ENCODE assay signal across 8 cellular contexts in the genomic region with DNA sequence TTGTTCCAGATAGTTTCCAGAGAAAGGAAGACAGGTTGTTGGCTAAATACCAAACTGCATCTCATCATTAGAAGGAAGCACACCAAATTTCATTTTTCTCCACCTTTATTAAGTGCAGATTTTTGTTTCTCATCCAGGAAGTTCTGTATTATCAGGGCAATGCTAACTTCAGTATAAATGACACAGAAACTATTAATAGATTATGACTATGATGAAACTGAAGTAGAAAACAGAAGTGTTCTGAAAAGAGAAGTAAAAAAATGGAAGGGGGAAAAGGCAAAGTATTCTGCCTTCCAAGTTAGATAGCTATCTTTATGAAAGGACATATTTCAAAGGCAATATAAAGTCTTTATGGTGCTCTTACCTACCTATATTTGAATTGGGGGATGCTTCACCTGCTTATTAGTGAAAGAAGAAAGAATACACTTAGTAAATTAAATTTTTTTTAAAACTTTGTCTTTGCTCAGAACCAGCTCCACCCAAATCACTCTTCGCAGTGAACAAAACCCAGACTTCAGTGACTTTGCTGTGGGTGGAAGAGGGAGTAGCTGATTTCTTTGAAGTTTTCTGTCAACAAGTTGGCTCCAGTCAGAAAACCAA.
DNase-seq lines count a peak whose midpoint lies in the region; ATAC-seq and TF ChIP-seq lines count a peak whose summit lies in the region.

No MANE protein-coding gene starts in this region.

- POLR2A ChIA-PET in OCI-LY7 (lab: Charles Lee) = interaction anchor here (0.7 to 4.1 kb wide), 9 partner anchors 11 to 927 kb away, joined by 3 to 30 read pairs (median 5); no protein-coding TSS in a partner anchor

- DNase-seq in OCI-LY7 (ENCODE audit: low spot score) = peak; percentile 15
- no peak for DNase-seq in mucosa of descending colon
- DNase-seq in cerebellum (ENCODE audit: low spot score) = no peak
- DNase-seq in dorsolateral prefrontal cortex = no peak
- no peak for DNase-seq in retina
- no peak for DNase-seq in NCI-H526 (lab: John Stamatoyannopoulos, UW)

- H3K27ac ChIP-seq in OCI-LY7 (ENCODE audit: low read depth, low read length, poor library complexity, severe bottlenecking) (no peak overlapping the region), dorsolateral prefrontal cortex (peak overlapping the region in 25 of 59 donors; percentile 1 to 74 (median 31))

- no peaks in the 10 kb centered on the region for H4K20me1 ChIP-seq in OCI-LY7 (ENCODE audit: insufficient read depth, low read length)

- H3K4me2 ChIP-seq in OCI-LY7 (ENCODE audit: low read length) = peak overlapping the region; percentile 37

- H3K79me2 ChIP-seq in OCI-LY7 (ENCODE audit: insufficient read depth, low read depth, low read length) = no peaks in the 10 kb centered on the region

- H3K36me3 ChIP-seq in OCI-LY7 (ENCODE audit: insufficient read depth, low read length) (no peaks in the 10 kb centered on the region), mucosa of descending colon (ENCODE audit: low read depth) (no peaks in the 10 kb centered on the region)

- no peak overlapping the region for H3K4me3 ChIP-seq in OCI-LY7 (ENCODE audit: low read depth, low read length, poor library complexity, severe bottlenecking)
- no peak overlapping the region for H3K4me3 ChIP-seq in mucosa of descending colon
- H3K4me3 ChIP-seq in dorsolateral prefrontal cortex = peak overlapping the region in 13 of 59 donors; percentile 6 to 38 (median 21)

- H3K27me3 ChIP-seq in dorsolateral prefrontal cortex = no peaks in the 10 kb centered on the region

- H2AFZ ChIP-seq in OCI-LY7 (ENCODE audit: low read length) = peak overlapping the region; percentile 56; the same call in 1 of the 2 replicates

- intact Hi-C loops in OCI-LY7 (cut with micrococcal nuclease; ENCODE audit: unreplicated experiment) = no loop called here
- intact Hi-C loops in mucosa of descending colon (cut with DNase I, micrococcal nuclease) = no loop called here
- intact Hi-C loops in dorsolateral prefrontal cortex (cut with DNase I) = no loop called here

- ATAC-seq in GM18907 (IDR thresholded peaks at IDR 0.05; ENCODE audit: unreplicated experiment) (peak; percentile 78), HG02852 (IDR thresholded peaks at IDR 0.05; ENCODE audit: unreplicated experiment) (peak; percentile 83), mucosa of descending colon (peak; percentile 52)

- TF ChIP-seq CTCF in OCI-LY7 (conservative IDR thresholded peaks at IDR 0.05; ENCODE audit: low read length) (no peak), mucosa of descending colon (IDR thresholded peaks at IDR 0.05) (no peak), dorsolateral prefrontal cortex (IDR thresholded peaks at IDR 0.05 in 54 of 56, conservative IDR thresholded peaks at IDR 0.05 in 2 of 56; ENCODE audit: low read depth in 1 of 56, partially characterized antibody in 56 of 56) (no peak)

- H3K9me3 ChIP-seq in OCI-LY7 (ENCODE audit: low read length) (no peaks in the 10 kb centered on the region), mucosa of descending colon (no peaks in the 10 kb centered on the region)

- H3K9me2 ChIP-seq in OCI-LY7 (ENCODE audit: insufficient read depth, low read length) = no peaks in the 10 kb centered on the region

- no TSS peak for BruUV-seq in OCI-LY7 (replicated peaks; lab: Mats Ljungman, UMichigan)

- CTCF ChIA-PET in OCI-LY7 (lab: Charles Lee; ENCODE audit: unreplicated experiment) = no interaction called here

- H3K4me1 ChIP-seq in OCI-LY7 (ENCODE audit: insufficient read depth, low read length, poor library complexity, severe bottlenecking) (peaks cover 18% of the 10 kb centered on the region), mucosa of descending colon (ENCODE audit: low read depth) (peaks cover 6% of the 10 kb centered on the region)
